In the genomic region with DNA sequence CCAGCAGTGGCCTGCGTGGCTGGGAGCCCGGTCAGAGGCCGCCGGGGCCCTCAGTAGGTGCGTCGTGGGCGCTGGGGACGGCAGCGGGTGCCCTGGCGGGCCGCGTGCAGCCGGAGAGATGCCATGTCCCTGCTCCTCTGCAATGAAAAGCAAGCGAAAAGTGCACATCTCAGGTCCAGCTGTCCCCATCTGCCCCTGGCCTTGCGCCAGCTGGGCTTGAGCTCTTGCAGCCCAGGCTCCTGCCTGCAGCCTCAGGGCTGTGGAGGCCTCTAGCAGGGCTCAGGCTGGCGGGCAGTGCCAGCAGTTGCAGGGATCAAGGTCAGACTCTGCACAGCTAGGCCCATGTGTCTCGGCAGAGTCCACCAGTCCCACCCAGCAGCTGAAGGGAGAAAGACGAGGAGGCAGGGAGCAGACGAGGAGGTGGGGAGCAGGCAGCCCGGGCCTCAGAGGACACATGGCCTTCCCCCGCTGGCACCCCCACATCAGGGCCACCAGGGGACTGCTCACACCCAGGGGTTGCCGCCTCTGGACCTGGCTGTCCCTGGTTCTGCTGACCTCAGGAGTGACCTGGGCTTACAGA, we compare ENCODE assay signal across 1 cellular context.
TF ChIP-seq lines count a peak whose summit lies in the region.

No MANE protein-coding gene starts in this region.

TF ChIP-seq in HepG2, 621 proteins besides CTCF, POLR2A, EP300 and RAD21 (continued from another document and continues in another):
- TF ChIP-seq, protein P1, sequence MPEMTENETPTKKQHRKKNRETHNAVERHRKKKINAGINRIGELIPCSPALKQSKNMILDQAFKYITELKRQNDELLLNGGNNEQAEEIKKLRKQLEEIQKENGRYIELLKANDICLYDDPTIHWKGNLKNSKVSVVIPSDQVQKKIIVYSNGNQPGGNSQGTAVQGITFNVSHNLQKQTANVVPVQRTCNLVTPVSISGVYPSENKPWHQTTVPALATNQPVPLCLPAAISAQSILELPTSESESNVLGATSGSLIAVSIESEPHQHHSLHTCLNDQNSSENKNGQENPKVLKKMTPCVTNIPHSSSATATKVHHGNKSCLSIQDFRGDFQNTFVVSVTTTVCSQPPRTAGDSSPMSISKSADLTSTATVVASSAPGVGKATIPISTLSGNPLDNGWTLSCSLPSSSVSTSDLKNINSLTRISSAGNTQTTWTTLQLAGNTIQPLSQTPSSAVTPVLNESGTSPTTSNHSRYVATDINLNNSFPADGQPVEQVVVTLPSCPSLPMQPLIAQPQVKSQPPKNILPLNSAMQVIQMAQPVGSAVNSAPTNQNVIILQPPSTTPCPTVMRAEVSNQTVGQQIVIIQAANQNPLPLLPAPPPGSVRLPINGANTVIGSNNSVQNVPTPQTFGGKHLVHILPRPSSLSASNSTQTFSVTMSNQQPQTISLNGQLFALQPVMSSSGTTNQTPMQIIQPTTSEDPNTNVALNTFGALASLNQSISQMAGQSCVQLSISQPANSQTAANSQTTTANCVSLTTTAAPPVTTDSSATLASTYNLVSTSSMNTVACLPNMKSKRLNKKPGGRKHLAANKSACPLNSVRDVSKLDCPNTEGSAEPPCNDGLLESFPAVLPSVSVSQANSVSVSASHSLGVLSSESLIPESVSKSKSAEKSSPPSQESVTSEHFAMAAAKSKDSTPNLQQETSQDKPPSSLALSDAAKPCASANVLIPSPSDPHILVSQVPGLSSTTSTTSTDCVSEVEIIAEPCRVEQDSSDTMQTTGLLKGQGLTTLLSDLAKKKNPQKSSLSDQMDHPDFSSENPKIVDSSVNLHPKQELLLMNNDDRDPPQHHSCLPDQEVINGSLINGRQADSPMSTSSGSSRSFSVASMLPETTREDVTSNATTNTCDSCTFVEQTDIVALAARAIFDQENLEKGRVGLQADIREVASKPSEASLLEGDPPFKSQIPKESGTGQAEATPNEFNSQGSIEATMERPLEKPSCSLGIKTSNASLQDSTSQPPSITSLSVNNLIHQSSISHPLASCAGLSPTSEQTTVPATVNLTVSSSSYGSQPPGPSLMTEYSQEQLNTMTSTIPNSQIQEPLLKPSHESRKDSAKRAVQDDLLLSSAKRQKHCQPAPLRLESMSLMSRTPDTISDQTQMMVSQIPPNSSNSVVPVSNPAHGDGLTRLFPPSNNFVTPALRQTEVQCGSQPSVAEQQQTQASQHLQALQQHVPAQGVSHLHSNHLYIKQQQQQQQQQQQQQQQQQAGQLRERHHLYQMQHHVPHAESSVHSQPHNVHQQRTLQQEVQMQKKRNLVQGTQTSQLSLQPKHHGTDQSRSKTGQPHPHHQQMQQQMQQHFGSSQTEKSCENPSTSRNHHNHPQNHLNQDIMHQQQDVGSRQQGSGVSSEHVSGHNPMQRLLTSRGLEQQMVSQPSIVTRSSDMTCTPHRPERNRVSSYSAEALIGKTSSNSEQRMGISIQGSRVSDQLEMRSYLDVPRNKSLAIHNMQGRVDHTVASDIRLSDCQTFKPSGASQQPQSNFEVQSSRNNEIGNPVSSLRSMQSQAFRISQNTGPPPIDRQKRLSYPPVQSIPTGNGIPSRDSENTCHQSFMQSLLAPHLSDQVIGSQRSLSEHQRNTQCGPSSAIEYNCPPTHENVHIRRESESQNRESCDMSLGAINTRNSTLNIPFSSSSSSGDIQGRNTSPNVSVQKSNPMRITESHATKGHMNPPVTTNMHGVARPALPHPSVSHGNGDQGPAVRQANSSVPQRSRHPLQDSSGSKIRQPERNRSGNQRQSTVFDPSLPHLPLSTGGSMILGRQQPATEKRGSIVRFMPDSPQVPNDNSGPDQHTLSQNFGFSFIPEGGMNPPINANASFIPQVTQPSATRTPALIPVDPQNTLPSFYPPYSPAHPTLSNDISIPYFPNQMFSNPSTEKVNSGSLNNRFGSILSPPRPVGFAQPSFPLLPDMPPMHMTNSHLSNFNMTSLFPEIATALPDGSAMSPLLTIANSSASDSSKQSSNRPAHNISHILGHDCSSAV (CRISPR knock-in tag; IDR thresholded peaks at IDR 0.05; ENCODE audit: borderline replicate concordance): 0 out of 2 replicates have a peak, but pooled peaks have one; percentile 93
- TF ChIP-seq ZNF792 (CRISPR knock-in tag; IDR thresholded peaks at IDR 0.05) (no peak), ZNF878 (CRISPR knock-in tag; IDR thresholded peaks at IDR 0.05) (no peak), MTA3 (CRISPR knock-in tag; IDR thresholded peaks at IDR 0.05) (no peak), KDM4B (CRISPR knock-in tag; IDR thresholded peaks at IDR 0.05) (no peak), ZNF780A (CRISPR knock-in tag; IDR thresholded peaks at IDR 0.05) (no peak; the same call in 1 of the 2 replicates), MLLT10 (CRISPR knock-in tag; IDR thresholded peaks at IDR 0.05) (no peak), EZH2 (conservative IDR thresholded peaks at IDR 0.05; ENCODE audit: low read depth, low read length) (no peak), BHLHE40 (IDR thresholded peaks at IDR 0.05; ENCODE audit: low read length) (no peak), ZBTB21 (CRISPR knock-in tag; IDR thresholded peaks at IDR 0.05) (no peak), ZNF326 (CRISPR knock-in tag; IDR thresholded peaks at IDR 0.05; ENCODE audit: borderline replicate concordance) (peak; percentile 71), ZNF589 (CRISPR knock-in tag; conservative IDR thresholded peaks at IDR 0.05) (peak; percentile 0), ZNF335 (CRISPR knock-in tag; IDR thresholded peaks at IDR 0.05) (no peak), CBX1 (IDR thresholded peaks at IDR 0.05; ENCODE audit: low read depth) (no peak), ZNF557 (CRISPR knock-in tag; IDR thresholded peaks at IDR 0.05) (no peak), RFX1 (IDR thresholded peaks at IDR 0.05) (no peak), NR2C2 (CRISPR knock-in tag; IDR thresholded peaks at IDR 0.05; ENCODE audit: borderline replicate concordance) (peak; percentile 54; the same call in 1 of the 2 replicates), SALL1 (CRISPR knock-in tag; IDR thresholded peaks at IDR 0.05) (peak; percentile 87), CREM (IDR thresholded peaks at IDR 0.05) (no peak), CREM (CRISPR knock-in tag; IDR thresholded peaks at IDR 0.05) (no peak), ZNF317 (CRISPR knock-in tag; IDR thresholded peaks at IDR 0.05) (no peak; the same call in 1 of the 2 replicates), ZNF83 (CRISPR knock-in tag; IDR thresholded peaks at IDR 0.05; ENCODE audit: borderline replicate concordance) (no peak)
- TF ChIP-seq, protein P2, sequence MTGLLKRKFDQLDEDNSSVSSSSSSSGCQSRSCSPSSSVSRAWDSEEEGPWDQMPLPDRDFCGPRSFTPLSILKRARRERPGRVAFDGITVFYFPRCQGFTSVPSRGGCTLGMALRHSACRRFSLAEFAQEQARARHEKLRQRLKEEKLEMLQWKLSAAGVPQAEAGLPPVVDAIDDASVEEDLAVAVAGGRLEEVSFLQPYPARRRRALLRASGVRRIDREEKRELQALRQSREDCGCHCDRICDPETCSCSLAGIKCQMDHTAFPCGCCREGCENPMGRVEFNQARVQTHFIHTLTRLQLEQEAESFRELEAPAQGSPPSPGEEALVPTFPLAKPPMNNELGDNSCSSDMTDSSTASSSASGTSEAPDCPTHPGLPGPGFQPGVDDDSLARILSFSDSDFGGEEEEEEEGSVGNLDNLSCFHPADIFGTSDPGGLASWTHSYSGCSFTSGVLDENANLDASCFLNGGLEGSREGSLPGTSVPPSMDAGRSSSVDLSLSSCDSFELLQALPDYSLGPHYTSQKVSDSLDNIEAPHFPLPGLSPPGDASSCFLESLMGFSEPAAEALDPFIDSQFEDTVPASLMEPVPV (CRISPR knock-in tag; IDR thresholded peaks at IDR 0.05): peak; percentile 44; the same call in 1 of the 2 replicates
- TF ChIP-seq, protein P3, sequence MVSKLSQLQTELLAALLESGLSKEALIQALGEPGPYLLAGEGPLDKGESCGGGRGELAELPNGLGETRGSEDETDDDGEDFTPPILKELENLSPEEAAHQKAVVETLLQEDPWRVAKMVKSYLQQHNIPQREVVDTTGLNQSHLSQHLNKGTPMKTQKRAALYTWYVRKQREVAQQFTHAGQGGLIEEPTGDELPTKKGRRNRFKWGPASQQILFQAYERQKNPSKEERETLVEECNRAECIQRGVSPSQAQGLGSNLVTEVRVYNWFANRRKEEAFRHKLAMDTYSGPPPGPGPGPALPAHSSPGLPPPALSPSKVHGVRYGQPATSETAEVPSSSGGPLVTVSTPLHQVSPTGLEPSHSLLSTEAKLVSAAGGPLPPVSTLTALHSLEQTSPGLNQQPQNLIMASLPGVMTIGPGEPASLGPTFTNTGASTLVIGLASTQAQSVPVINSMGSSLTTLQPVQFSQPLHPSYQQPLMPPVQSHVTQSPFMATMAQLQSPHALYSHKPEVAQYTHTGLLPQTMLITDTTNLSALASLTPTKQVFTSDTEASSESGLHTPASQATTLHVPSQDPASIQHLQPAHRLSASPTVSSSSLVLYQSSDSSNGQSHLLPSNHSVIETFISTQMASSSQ (IDR thresholded peaks at IDR 0.05; ENCODE audit: low read depth): no peak
- TF ChIP-seq, protein P3 (CRISPR knock-in tag; IDR thresholded peaks at IDR 0.05; ENCODE audit: borderline replicate concordance): peak; percentile 16; the same call in 1 of the 2 replicates
- TF ChIP-seq, protein P4, sequence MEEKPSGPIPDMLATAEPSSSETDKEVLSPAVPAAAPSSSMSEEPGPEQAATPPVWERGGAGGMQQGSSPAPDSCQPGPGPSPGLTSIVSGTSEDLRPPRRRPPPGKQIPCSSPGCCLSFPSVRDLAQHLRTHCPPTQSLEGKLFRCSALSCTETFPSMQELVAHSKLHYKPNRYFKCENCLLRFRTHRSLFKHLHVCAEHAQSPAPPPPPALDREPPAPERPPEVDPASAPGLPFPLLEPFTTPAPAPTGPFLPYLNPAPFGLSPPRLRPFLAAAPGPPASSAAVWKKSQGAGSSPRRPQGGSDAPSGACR (CRISPR knock-in tag; IDR thresholded peaks at IDR 0.05): peak; percentile 80; the same call in 1 of the 2 replicates
- TF ChIP-seq, protein P5, sequence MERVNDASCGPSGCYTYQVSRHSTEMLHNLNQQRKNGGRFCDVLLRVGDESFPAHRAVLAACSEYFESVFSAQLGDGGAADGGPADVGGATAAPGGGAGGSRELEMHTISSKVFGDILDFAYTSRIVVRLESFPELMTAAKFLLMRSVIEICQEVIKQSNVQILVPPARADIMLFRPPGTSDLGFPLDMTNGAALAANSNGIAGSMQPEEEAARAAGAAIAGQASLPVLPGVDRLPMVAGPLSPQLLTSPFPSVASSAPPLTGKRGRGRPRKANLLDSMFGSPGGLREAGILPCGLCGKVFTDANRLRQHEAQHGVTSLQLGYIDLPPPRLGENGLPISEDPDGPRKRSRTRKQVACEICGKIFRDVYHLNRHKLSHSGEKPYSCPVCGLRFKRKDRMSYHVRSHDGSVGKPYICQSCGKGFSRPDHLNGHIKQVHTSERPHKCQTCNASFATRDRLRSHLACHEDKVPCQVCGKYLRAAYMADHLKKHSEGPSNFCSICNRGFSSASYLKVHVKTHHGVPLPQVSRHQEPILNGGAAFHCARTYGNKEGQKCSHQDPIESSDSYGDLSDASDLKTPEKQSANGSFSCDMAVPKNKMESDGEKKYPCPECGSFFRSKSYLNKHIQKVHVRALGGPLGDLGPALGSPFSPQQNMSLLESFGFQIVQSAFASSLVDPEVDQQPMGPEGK (CRISPR knock-in tag; IDR thresholded peaks at IDR 0.05): peak; percentile 28; the same call in 1 of the 2 replicates
- TF ChIP-seq, protein P6, sequence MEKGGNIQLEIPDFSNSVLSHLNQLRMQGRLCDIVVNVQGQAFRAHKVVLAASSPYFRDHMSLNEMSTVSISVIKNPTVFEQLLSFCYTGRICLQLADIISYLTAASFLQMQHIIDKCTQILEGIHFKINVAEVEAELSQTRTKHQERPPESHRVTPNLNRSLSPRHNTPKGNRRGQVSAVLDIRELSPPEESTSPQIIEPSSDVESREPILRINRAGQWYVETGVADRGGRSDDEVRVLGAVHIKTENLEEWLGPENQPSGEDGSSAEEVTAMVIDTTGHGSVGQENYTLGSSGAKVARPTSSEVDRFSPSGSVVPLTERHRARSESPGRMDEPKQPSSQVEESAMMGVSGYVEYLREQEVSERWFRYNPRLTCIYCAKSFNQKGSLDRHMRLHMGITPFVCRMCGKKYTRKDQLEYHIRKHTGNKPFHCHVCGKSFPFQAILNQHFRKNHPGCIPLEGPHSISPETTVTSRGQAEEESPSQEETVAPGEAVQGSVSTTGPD (CRISPR knock-in tag; IDR thresholded peaks at IDR 0.05): no peak
- TF ChIP-seq, protein P7, sequence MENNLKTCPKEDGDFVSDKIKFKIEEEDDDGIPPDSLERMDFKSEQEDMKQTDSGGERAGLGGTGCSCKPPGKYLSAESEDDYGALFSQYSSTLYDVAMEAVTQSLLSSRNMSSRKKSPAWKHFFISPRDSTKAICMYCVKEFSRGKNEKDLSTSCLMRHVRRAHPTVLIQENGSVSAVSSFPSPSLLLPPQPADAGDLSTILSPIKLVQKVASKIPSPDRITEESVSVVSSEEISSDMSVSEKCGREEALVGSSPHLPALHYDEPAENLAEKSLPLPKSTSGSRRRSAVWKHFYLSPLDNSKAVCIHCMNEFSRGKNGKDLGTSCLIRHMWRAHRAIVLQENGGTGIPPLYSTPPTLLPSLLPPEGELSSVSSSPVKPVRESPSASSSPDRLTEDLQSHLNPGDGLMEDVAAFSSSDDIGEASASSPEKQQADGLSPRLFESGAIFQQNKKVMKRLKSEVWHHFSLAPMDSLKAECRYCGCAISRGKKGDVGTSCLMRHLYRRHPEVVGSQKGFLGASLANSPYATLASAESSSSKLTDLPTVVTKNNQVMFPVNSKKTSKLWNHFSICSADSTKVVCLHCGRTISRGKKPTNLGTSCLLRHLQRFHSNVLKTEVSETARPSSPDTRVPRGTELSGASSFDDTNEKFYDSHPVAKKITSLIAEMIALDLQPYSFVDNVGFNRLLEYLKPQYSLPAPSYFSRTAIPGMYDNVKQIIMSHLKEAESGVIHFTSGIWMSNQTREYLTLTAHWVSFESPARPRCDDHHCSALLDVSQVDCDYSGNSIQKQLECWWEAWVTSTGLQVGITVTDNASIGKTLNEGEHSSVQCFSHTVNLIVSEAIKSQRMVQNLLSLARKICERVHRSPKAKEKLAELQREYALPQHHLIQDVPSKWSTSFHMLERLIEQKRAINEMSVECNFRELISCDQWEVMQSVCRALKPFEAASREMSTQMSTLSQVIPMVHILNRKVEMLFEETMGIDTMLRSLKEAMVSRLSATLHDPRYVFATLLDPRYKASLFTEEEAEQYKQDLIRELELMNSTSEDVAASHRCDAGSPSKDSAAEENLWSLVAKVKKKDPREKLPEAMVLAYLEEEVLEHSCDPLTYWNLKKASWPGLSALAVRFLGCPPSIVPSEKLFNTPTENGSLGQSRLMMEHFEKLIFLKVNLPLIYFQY (CRISPR knock-in tag; IDR thresholded peaks at IDR 0.05; ENCODE audit: borderline replicate concordance): peak; percentile 64; the same call in 1 of the 2 replicates
